ENCODE assay signal across 29 cellular contexts in genomic region chr19:57563547-57563946, GRCh38.
"Had no signal": no experiment of that assay in that cellular context is flagged by ENCODE, and none has a peak within 500 bp of the region (broad histone marks: within the 10 kb centered on the region; RNA-seq: fewer than 3 reads in every experiment).

No MANE protein-coding gene starts in this region.

- DNase-seq: dermis blood vessel endothelial cell; effector memory CD4-positive, alpha-beta T cell; erythroblast; esophagus squamous epithelium; head of caudate nucleus; left ventricle myocardium superior; mesenchymal stem cell; mucosa of descending colon; naive B cell; stimulated activated CD4-positive, alpha-beta T cell treated with anti-CD3 and anti-CD28 coated beads, Interleukin-12 subunit alpha, Interleukin-12 subunit beta, amount 100 ng/mL, for 4 hours; stimulated activated CD4-positive, alpha-beta T cell treated with anti-CD3 and anti-CD28 coated beads, Interleukin-1b, Interleukin-23, amount 100 ng/mL, for 48 hours; stimulated activated CD4-positive, alpha-beta T cell treated with anti-CD3 and anti-CD28 coated beads, Interleukin-4, amount 100 ng/mL, for 1 hour; stimulated activated CD8-positive, alpha-beta memory T cell treated with anti-CD3 and anti-CD28 coated beads, Interleukin-4, amount 100 ng/mL, for 48 hours; stimulated activated naive CD4-positive, alpha-beta T cell; stimulated activated naive CD8-positive, alpha-beta T cell treated with anti-CD3 and anti-CD28 coated beads, Interleukin-15, amount 100 ng/mL, for 72 hours; transverse colon; upper lobe of right lung; uterus had no signal

- H3K4me2 ChIP-seq: neural progenitor cell, smooth muscle cell had no signal

- H3K27ac ChIP-seq: coronary artery, esophagus squamous epithelium, neural progenitor cell, parathyroid adenoma, suprapubic skin, transverse colon, upper lobe of right lung, uterus had no signal

- ATAC-seq: left ventricle myocardium superior; mucosa of descending colon; natural killer cell treated with Interleukin-12 subunit alpha and Interleukin-12 subunit beta and Interleukin-15 and Interleukin-18, amount 100 ng/mL, for 72 hours; sciatic nerve; stimulated activated naive CD8-positive, alpha-beta T cell treated with anti-CD3 and anti-CD28 coated beads, Interleukin-15, amount 100 ng/mL, for 72 hours; upper lobe of right lung had no signal

- H3K27me3 Mint-ChIP-seq: progenitor cell of endocrine pancreas; stimulated activated naive CD8-positive, alpha-beta T cell treated with anti-CD3 and anti-CD28 coated beads, Interleukin-15, amount 100 ng/mL, for 72 hours had no signal

- H3K4me1 ChIP-seq: uterus had no signal

- H3K27ac Mint-ChIP-seq: mesothelial cell of epicardium; naive B cell; natural killer cell treated with Interleukin-12 subunit alpha and Interleukin-12 subunit beta and Interleukin-15 and Interleukin-18, amount 100 ng/mL, for 72 hours; neural progenitor cell; progenitor cell of endocrine pancreas; stimulated activated naive CD8-positive, alpha-beta T cell treated with anti-CD3 and anti-CD28 coated beads, Interleukin-15, amount 100 ng/mL, for 72 hours had no signal

- H3K9ac ChIP-seq: neural progenitor cell, parathyroid adenoma had no signal

- H3K27me3 ChIP-seq: esophagus squamous epithelium, neural progenitor cell, suprapubic skin, transverse colon, upper lobe of right lung, uterus had no signal

- H3K4me3 Mint-ChIP-seq: mesothelial cell of epicardium; natural killer cell treated with Interleukin-12 subunit alpha and Interleukin-12 subunit beta and Interleukin-15 and Interleukin-18, amount 100 ng/mL, for 72 hours; neural progenitor cell; stimulated activated naive CD8-positive, alpha-beta T cell treated with anti-CD3 and anti-CD28 coated beads, Interleukin-15, amount 100 ng/mL, for 72 hours had no signal

- H2AFZ ChIP-seq: neural progenitor cell, parathyroid adenoma had no signal

- FAIRE-seq: frontal cortex, keratinocyte had no signal

- H3K4me3 ChIP-seq: coronary artery, esophagus squamous epithelium, mucosa of descending colon, neural progenitor cell, smooth muscle cell, suprapubic skin, transverse colon, upper lobe of right lung, uterus had no signal

- H3K36me3 ChIP-seq: esophagus squamous epithelium, neural progenitor cell, suprapubic skin, transverse colon, upper lobe of right lung, uterus had no signal
